In genomic region chr7:63899691-63900393, GRCh38 we compare ENCODE assay signal across 8 cellular contexts.
DNase-seq lines count a peak whose midpoint lies in the region; ATAC-seq and TF ChIP-seq lines count a peak whose summit lies in the region.

No MANE protein-coding gene starts in this region.

- no peak overlapping the region for H3K4me3 ChIP-seq in osteoblast (ENCODE audit: insufficient read depth, low read length)

- H3K27me3 Mint-ChIP-seq in T-helper 2 cell treated with Interferon-gamma antibody and Interleukin-4, amounts not matched to agents 5 μg/mL and 100 μg/mL, for 36 hours (ENCODE audit: low read depth), result no peaks in the 10 kb centered on the region

- no peaks in the 10 kb centered on the region for H3K27me3 ChIP-seq in osteoblast (ENCODE audit: insufficient read depth, low read length)

- no peak for ATAC-seq in GM21825 (IDR thresholded peaks at IDR 0.05; ENCODE audit: unreplicated experiment)

- no peak overlapping the region for H3K27ac ChIP-seq in osteoblast (ENCODE audit: low read depth, low read length)

- peak overlapping the region; percentile 86 for H3K4me3 Mint-ChIP-seq in T-helper 2 cell treated with Interferon-gamma antibody and Interleukin-4, amounts not matched to agents 5 μg/mL and 100 μg/mL, for 36 hours

- H3K36me3 ChIP-seq in osteoblast (ENCODE audit: insufficient read depth, low read length), result no peaks in the 10 kb centered on the region

- H3K4me1 ChIP-seq in osteoblast (ENCODE audit: insufficient read depth, low read length), result no peaks in the 10 kb centered on the region

- H3K4me1 Mint-ChIP-seq in T-helper 2 cell treated with Interferon-gamma antibody and Interleukin-4, amounts not matched to agents 5 μg/mL and 100 μg/mL, for 36 hours (ENCODE audit: low read depth), result no peaks in the 10 kb centered on the region

- no peaks in the 10 kb centered on the region for H3K9me3 ChIP-seq in osteoblast (ENCODE audit: low read depth, low read length)

- H3K36me3 Mint-ChIP-seq in T-helper 2 cell treated with Interferon-gamma antibody and Interleukin-4, amounts not matched to agents 5 μg/mL and 100 μg/mL, for 36 hours (ENCODE audit: low read depth), result no peaks in the 10 kb centered on the region

- H3K9me3 Mint-ChIP-seq in T-helper 2 cell treated with Interferon-gamma antibody and Interleukin-4, amounts not matched to agents 5 μg/mL and 100 μg/mL, for 36 hours, result peaks cover 34% of the 10 kb centered on the region

- no peak for TF ChIP-seq CTCF in osteoblast (IDR thresholded peaks at IDR 0.05; ENCODE audit: extremely low read depth, low read depth, low read length)

- no peak overlapping the region for H2AFZ ChIP-seq in osteoblast (ENCODE audit: low read length)

- H4K20me1 ChIP-seq in osteoblast (ENCODE audit: insufficient read depth, low read length), result no peaks in the 10 kb centered on the region

- H3K4me2 ChIP-seq in osteoblast (ENCODE audit: insufficient read depth, low read length), result no peak overlapping the region

- peak; percentile 54 for DNase-seq in GDM1 (lab: John Stamatoyannopoulos, UW)
- DNase-seq in T-helper 2 cell treated with Interferon-gamma antibody and Interleukin-4, amounts not matched to agents 5 μg/mL and 100 μg/mL, for 36 hours (ENCODE audit: low spot score), result peak; percentile 7
- DNase-seq in anterior cingulate cortex (lab: John Stamatoyannopoulos, UW), result peak in 55 of 58 donors; percentile 16 to 89 (median 74)
- DNase-seq in middle frontal gyrus (ENCODE audit: extremely low spot score, low spot score), result peak; percentile 60
- DNase-seq in stimulated activated CD8-positive, alpha-beta memory T cell treated with anti-CD3 and anti-CD28 coated beads, Interleukin-7, amount 100 ng/mL, for 24 hours (ENCODE audit: low read depth), result peak; percentile 68
- DNase-seq in NK-92 treated with Interleukin-12 subunit alpha and Interleukin-12 subunit beta, amount 100 ng/mL, for 24 hours (lab: John Stamatoyannopoulos, UW), result no peak
- DNase-seq in osteoblast (ENCODE audit: insufficient read length, low spot score, missing footprints), result no peak

- H3K79me2 ChIP-seq in osteoblast (ENCODE audit: insufficient read depth, low read length), result no peaks in the 10 kb centered on the region

- peak overlapping the region; percentile 82 for H3K27ac Mint-ChIP-seq in T-helper 2 cell treated with Interferon-gamma antibody and Interleukin-4, amounts not matched to agents 5 μg/mL and 100 μg/mL, for 36 hours

Comparison
In these comparisons a context has a peak if more than half of its experiments do, and no peak if none do; other contexts are left out.
1. DNase-seq: peak in GDM1 (single experiment), T-helper 2 cell treated with Interferon-gamma antibody and Interleukin-4, amounts not matched to agents 5 μg/mL and 100 μg/mL, for 36 hours (single experiment), anterior cingulate cortex (55 of 58), middle frontal gyrus (single experiment) and stimulated activated CD8-positive, alpha-beta memory T cell treated with anti-CD3 and anti-CD28 coated beads, Interleukin-7, amount 100 ng/mL, for 24 hours (single experiment); none in NK-92 treated with Interleukin-12 subunit alpha and Interleukin-12 subunit beta, amount 100 ng/mL, for 24 hours (single experiment) and osteoblast (single experiment).